8 cellular contexts compared by ENCODE assay signal in the genomic region with DNA sequence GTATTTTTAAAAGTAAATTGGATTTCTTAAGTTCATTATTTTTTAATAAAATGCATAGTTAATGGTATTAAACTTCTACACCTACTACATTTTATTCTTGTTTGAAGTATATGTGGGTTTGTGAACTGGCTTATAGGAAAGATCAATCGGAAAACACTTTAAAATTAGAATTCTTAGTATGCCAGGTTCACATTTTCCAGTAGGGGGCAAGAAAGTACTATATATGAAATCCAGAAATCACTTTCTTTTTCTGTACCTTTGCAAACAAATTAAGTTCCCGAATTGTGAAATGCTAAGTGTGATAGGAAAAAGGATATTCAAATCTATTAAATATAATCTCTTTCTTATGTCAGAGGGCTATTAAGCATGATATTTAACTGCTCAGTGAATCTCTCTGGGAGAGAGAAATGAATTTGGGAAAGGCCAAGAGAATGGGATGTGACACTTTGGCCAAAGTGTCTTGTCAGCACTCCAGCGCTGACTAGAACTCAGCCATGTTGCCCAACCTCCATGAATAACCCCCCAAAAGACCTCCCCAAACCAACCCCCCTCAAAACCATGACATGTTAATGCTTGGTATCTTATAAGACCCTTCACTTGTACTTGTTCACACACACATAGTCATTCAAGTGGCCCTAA.
DNase-seq lines count a peak whose midpoint lies in the region; ATAC-seq, FAIRE-seq and TF ChIP-seq lines count a peak whose summit lies in the region.

No MANE protein-coding gene starts in this region.

- DNase-seq in cardiac muscle cell (ENCODE audit: low read depth in 1 of 2, low spot score in 1 of 2) (peak; percentile 48 to 61), right cardiac atrium (no peak), NCI-H1092 treated with DMSO at 0.1 percent for 48 hours (lab: John Stamatoyannopoulos, UW) (peak; percentile 72), GM12878 (ENCODE audit: low read depth, low spot score) (no peak), middle frontal gyrus (ENCODE audit: extremely low spot score, low spot score) (peak; percentile 31), NCI-H128 (lab: John Stamatoyannopoulos, UW; ENCODE audit: unreplicated experiment) (no peak), NCI-H2081 treated with DMSO at 0.1 percent for 48 hours (lab: John Stamatoyannopoulos, UW) (no peak)

- intact Hi-C loops in right cardiac atrium (cut with DNase I), result no loop called here
- intact Hi-C loops in GM12878 (cut with micrococcal nuclease; ENCODE audit: unreplicated experiment), result loop anchor here (2.0 to 10.0 kb wide), 4 partner anchors 272 to 1796 kb away; no protein-coding TSS in a partner anchor

- SMC1A ChIA-PET in GM12878 (lab: Charles Lee; ENCODE audit: uncharacterized antibody, unreplicated experiment), result interaction anchor here (0.6 to 2.6 kb wide), 33 partner anchors 10 to 1588 kb away, joined by 3 to 14 read pairs (median 3); no protein-coding TSS in a partner anchor

- CTCF ChIA-PET in GM12878 (lab: Yijun Ruan, JAX), result interaction anchor here (0.6 to 4.9 kb wide), 25 partner anchors 10 to 1585 kb away, joined by 3 to 20 read pairs (median 4); no protein-coding TSS in a partner anchor

- H3K9me3 ChIP-seq in cardiac muscle cell (ENCODE audit: low read depth), result no peaks in the 10 kb centered on the region
- no peaks in the 10 kb centered on the region for H3K9me3 ChIP-seq in right cardiac atrium (ENCODE audit: control insufficient read depth, low read length)
- H3K9me3 ChIP-seq in GM12878 (replicated peaks; ENCODE audit: control insufficient read depth, insufficient read depth, low read length), result no peaks in the 10 kb centered on the region; the same call in 2 of the 3 replicates

- TF ChIP-seq RAD21 in GM12878 (IDR thresholded peaks at IDR 0.05; ENCODE audit: insufficient read depth, low read depth, low read length), result peak; percentile 77

- H3K27me3 ChIP-seq in cardiac muscle cell, result no peaks in the 10 kb centered on the region
- H3K27me3 ChIP-seq in right cardiac atrium (ENCODE audit: control insufficient read depth, insufficient read depth), result no peaks in the 10 kb centered on the region
- H3K27me3 ChIP-seq in GM12878 (replicated peaks in 1 of 2; ENCODE audit: control insufficient read depth in 2 of 2, insufficient read depth in 2 of 2, low read length in 1 of 2), result no peaks in the 10 kb centered on the region

- H3K4me1 ChIP-seq in cardiac muscle cell (ENCODE audit: low read depth), result peaks cover 33% of the 10 kb centered on the region
- peaks cover 3% of the 10 kb centered on the region for H3K4me1 ChIP-seq in right cardiac atrium (ENCODE audit: control insufficient read depth, insufficient read depth, low read length)
- H3K4me1 ChIP-seq in GM12878 (ENCODE audit: control insufficient read depth, insufficient read depth, low read length), result peaks cover 5% of the 10 kb centered on the region

- no TSS peak for BruUV-seq in GM12878 (replicated peaks; lab: Mats Ljungman, UMichigan)

- RAD21 ChIA-PET in GM12878 (lab: Charles Lee; ENCODE audit: unreplicated experiment), result interaction anchor here (0.6 to 1.8 kb wide), 18 partner anchors 9 to 810 kb away, joined by 3 to 8 read pairs (median 4); no protein-coding TSS in a partner anchor

- H3K4me3 ChIP-seq in cardiac muscle cell, result no peak overlapping the region
- no peak overlapping the region for H3K4me3 ChIP-seq in right cardiac atrium (ENCODE audit: low read length)
- no peak overlapping the region for H3K4me3 ChIP-seq in GM12878

- H3K27ac ChIP-seq in cardiac muscle cell (peak overlapping the region; percentile 43), right cardiac atrium (ENCODE audit: low read length) (no peak overlapping the region), GM12878 (ENCODE audit: control insufficient read depth, insufficient read depth) (no peak overlapping the region)

- no peak for TF ChIP-seq POLR2A in GM12878 (IDR thresholded peaks at IDR 0.05; ENCODE audit: low read depth, low read length)

- TF ChIP-seq CTCF in cardiac muscle cell (IDR thresholded peaks at IDR 0.05; ENCODE audit: low read depth, low read length) (peak; percentile 62), GM12878 (IDR thresholded peaks at IDR 0.05 in 2 of 3, conservative IDR thresholded peaks at IDR 0.05 in 1 of 3; ENCODE audit: control insufficient read depth in 2 of 3, extremely low read depth in 1 of 3, insufficient read depth in 1 of 3, low read depth in 3 of 3, low read length in 3 of 3) (peak; percentile 34 to 71 (median 53); a peak in 5 of 6 replicates)

- no peak overlapping the region for H3K9ac ChIP-seq in GM12878 (ENCODE audit: control insufficient read depth, insufficient read depth, low read length)

- WGBS in right cardiac atrium, result 29% methylated on average over 3 of the region's 3 CpGs
- 52% methylated on average over 3 of the region's 3 CpGs for WGBS in GM12878 (ENCODE audit: insufficient coverage, insufficient replicate concordance, low lambda C conversion rate, missing lambda C conversion rate)

- H4K20me1 ChIP-seq in GM12878 (ENCODE audit: control insufficient read depth, insufficient read depth), result no peaks in the 10 kb centered on the region

- in situ Hi-C loops in GM12878 (cut with MboI), result loop anchor here (5.0 to 25.0 kb wide), 2 partner anchors 272 to 1573 kb away; no protein-coding TSS in a partner anchor

- H2AFZ ChIP-seq in GM12878 (ENCODE audit: control insufficient read depth, low read depth, low read length), result peak overlapping the region; percentile 40

- H3K4me2 ChIP-seq in GM12878 (ENCODE audit: control insufficient read depth, insufficient read depth), result no peak overlapping the region

- no peak for TF ChIP-seq EP300 in GM12878 (IDR thresholded peaks at IDR 0.05; ENCODE audit: borderline replicate concordance in 1 of 2, control insufficient read depth in 1 of 2, low read depth in 2 of 2, low read length in 2 of 2)

- H3K36me3 ChIP-seq in cardiac muscle cell, result no peaks in the 10 kb centered on the region
- no peaks in the 10 kb centered on the region for H3K36me3 ChIP-seq in GM12878 (ENCODE audit: control insufficient read depth in 2 of 2, insufficient read depth in 2 of 2, low read length in 1 of 2)

- FAIRE-seq in GM12878 (lab: Jason Lieb, UNC), result peak; percentile 54

- H3K79me2 ChIP-seq in GM12878 (ENCODE audit: control insufficient read depth, insufficient read depth, low read length), result no peaks in the 10 kb centered on the region

- POLR2A ChIA-PET in GM12878 (lab: Charles Lee), result no interaction called here

- ATAC-seq in right cardiac atrium (no peak), GM12878 (peak; percentile 64), GM21737 (IDR thresholded peaks at IDR 0.05; ENCODE audit: unreplicated experiment) (no peak)

TF ChIP-seq in GM12878, 131 proteins besides CTCF, POLR2A, EP300 and RAD21:
- TF ChIP-seq SMC3 (IDR thresholded peaks at IDR 0.05; ENCODE audit: borderline replicate concordance, low read length) (peak; percentile 70), NR2C2 (IDR thresholded peaks at IDR 0.05; ENCODE audit: borderline replicate concordance, control insufficient read depth, insufficient read length, low read depth) (no peak)

Comparison
In these comparisons a context has a peak if more than half of its experiments do, and no peak if none do; other contexts are left out.
1. DNase-seq: peak in cardiac muscle cell (2 of 2), NCI-H1092 treated with DMSO at 0.1 percent for 48 hours (single experiment) and middle frontal gyrus (single experiment); none in right cardiac atrium (0 of 3), GM12878 (single experiment), NCI-H128 (single experiment) and NCI-H2081 treated with DMSO at 0.1 percent for 48 hours (single experiment).